1 cellular context compared by ENCODE assay signal in genomic region chr12:108563135-108563803, GRCh38.
A peak's percentile ranks its signal among the peaks of the same experiment; 100 is the strongest.
TF ChIP-seq lines count a peak whose summit lies in the region.

No MANE protein-coding gene starts in this region.

TF ChIP-seq in K562, 482 proteins besides CTCF, POLR2A, EP300 and RAD21 (continued from another document and continues in another):
- TF ChIP-seq PRDM10 (IDR thresholded peaks at IDR 0.05; ENCODE audit: partially characterized antibody) (peak; percentile 66), PBX2 (CRISPR knock-in tag; IDR thresholded peaks at IDR 0.05; ENCODE audit: low read depth) (no peak), PBX2 (tag; conservative IDR thresholded peaks at IDR 0.05; ENCODE audit: low read depth) (peak; percentile 94), UBTF (IDR thresholded peaks at IDR 0.05; ENCODE audit: borderline replicate concordance in 1 of 2, low read depth in 2 of 2, low read length in 2 of 2) (0 out of 4 replicates have a peak, but pooled peaks have one; percentile 10 to 62), CTCFL (IDR thresholded peaks at IDR 0.05; ENCODE audit: borderline replicate concordance, insufficient read depth, low read depth, low read length, poor library complexity, severe bottlenecking) (peak; percentile 84), TBP (optimal IDR thresholded peaks at IDR 0.05; ENCODE audit: low read depth, low read length) (peak; percentile 33), PPARD (CRISPR knock-in tag; IDR thresholded peaks at IDR 0.05) (no peak), FOXK2 (conservative IDR thresholded peaks at IDR 0.05 in 1 of 2, IDR thresholded peaks at IDR 0.05 in 1 of 2; ENCODE audit: low read depth in 2 of 2) (peak; percentile 62 to 83), ARNT (IDR thresholded peaks at IDR 0.05) (peak in 1 of 2 experiments; percentile 66; a peak in 1 of 4 replicates), ZNF778 (CRISPR knock-in tag; IDR thresholded peaks at IDR 0.05) (no peak), ZNF668 (CRISPR knock-in tag; IDR thresholded peaks at IDR 0.05) (no peak), ARID3A (IDR thresholded peaks at IDR 0.05; ENCODE audit: borderline replicate concordance, low read depth, low read length) (peak; percentile 54; the same call in 1 of the 2 replicates), ZSCAN32 (CRISPR knock-in tag; IDR thresholded peaks at IDR 0.05) (no peak), SIX5 (IDR thresholded peaks at IDR 0.05; ENCODE audit: borderline replicate concordance in 1 of 2, insufficient read depth in 1 of 2, low read depth in 1 of 2, low read length in 2 of 2) (no peak), NEUROD1 (IDR thresholded peaks at IDR 0.05; ENCODE audit: borderline replicate concordance, low read depth, low read length, partially characterized antibody) (peak; percentile 53), ZC3H8 (IDR thresholded peaks at IDR 0.05) (0 out of 2 replicates have a peak, but pooled peaks have one; percentile 10), POLR2B (IDR thresholded peaks at IDR 0.05; ENCODE audit: low read depth, partially characterized antibody) (peak; percentile 40), ZNF384 (IDR thresholded peaks at IDR 0.05; ENCODE audit: low read depth, low read length) (peak; percentile 15; the same call in 1 of the 2 replicates), ZBTB5 (IDR thresholded peaks at IDR 0.05) (no peak), ZBTB7A (IDR thresholded peaks at IDR 0.05; ENCODE audit: borderline replicate concordance, control insufficient read depth, low read depth, low read length) (peak; percentile 59; the same call in 1 of the 2 replicates), ZMIZ1 (IDR thresholded peaks at IDR 0.05; ENCODE audit: low read depth in 2 of 2, low read length in 2 of 2) (no peak), SOX6 (IDR thresholded peaks at IDR 0.05) (peak; percentile 90; the same call in 1 of the 2 replicates), CREB3L1 (IDR thresholded peaks at IDR 0.05; ENCODE audit: borderline replicate concordance, low read depth) (peak; percentile 28; the same call in 1 of the 2 replicates), HCFC1 (IDR thresholded peaks at IDR 0.05; ENCODE audit: low read depth, low read length) (peak; percentile 59), ZNF395 (CRISPR knock-in tag; IDR thresholded peaks at IDR 0.05) (0 out of 2 replicates have a peak, but pooled peaks have one; percentile 2), ZNF583 (CRISPR knock-in tag; IDR thresholded peaks at IDR 0.05) (no peak), ZBTB1 (CRISPR knock-in tag; IDR thresholded peaks at IDR 0.05; ENCODE audit: borderline replicate concordance, low read depth) (no peak), ARID2 (IDR thresholded peaks at IDR 0.05) (0 out of 2 replicates have a peak, but pooled peaks have one; percentile 50), STAG1 (CRISPR knock-in tag; IDR thresholded peaks at IDR 0.05; ENCODE audit: borderline replicate concordance) (peak; percentile 58; the same call in 1 of the 2 replicates), NCOR1 (IDR thresholded peaks at IDR 0.05) (0 out of 2 replicates have a peak, but pooled peaks have one; percentile 45), NONO (IDR thresholded peaks at IDR 0.05; ENCODE audit: low read depth in 2 of 2, low read length in 1 of 2) (peak in 1 of 2 experiments; percentile 57; a peak in 1 of 4 replicates), TRIM24 (IDR thresholded peaks at IDR 0.05) (peak in 1 of 2 experiments; percentile 47; a peak in 2 of 4 replicates), RCOR1 (IDR thresholded peaks at IDR 0.05; ENCODE audit: borderline replicate concordance in 1 of 2, low read depth in 2 of 2, low read length in 2 of 2) (peak in 1 of 2 experiments; percentile 68; a peak in 1 of 4 replicates), TARDBP (IDR thresholded peaks at IDR 0.05) (peak; percentile 76; the same call in 1 of the 2 replicates)
